Comparison of ENCODE assay signal across 8 cellular contexts in the genomic region with DNA sequence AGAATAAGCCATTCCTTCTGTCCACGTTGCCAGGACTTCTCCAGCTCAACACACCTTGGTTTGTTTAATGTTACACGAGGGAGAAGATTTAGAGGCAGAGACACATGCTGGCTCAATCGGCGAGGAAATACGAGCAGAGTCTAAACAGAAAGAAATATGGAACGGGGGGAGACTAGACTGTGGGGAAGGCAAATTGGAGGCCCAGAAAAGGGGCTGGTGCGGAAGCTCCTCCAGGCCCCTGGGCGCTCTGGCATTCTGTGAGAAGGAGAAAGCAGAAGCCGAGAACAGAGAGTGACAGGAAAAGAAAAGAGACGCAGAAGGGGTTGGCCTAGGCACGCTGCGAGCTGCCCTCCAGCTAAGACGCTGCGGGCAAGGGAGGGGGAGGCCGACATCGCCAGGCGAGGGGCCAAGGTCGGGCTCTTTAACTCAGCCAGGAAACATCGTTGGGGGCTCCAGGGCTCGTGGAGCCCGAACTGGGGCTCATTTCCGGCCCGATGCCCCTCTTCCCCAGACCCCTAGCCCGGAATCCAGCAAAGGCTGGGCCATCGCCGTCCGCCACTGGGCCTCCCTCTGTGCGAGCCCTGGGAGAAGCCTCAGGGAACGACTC. TPM values are rescaled to one million over a fixed set of nuclear protein-coding genes. Genes with fewer than 3 reads are reported as not detected.
DNase-seq lines count a peak whose midpoint lies in the region; ATAC-seq and TF ChIP-seq lines count a peak whose summit lies in the region.

No MANE protein-coding gene starts in this region.

- H3K9ac ChIP-seq in iPS-18a (ENCODE audit: low read length) (no peak overlapping the region), smooth muscle cell (ENCODE audit: low read depth) (no peak overlapping the region)

- H3K36me3 Mint-ChIP-seq in CD4-positive, CD25-positive, alpha-beta regulatory T cell = no peaks in the 10 kb centered on the region
- peaks cover 4 to 9% of the 10 kb centered on the region in 2 donors for H3K36me3 Mint-ChIP-seq in activated T-cell treated with anti-CD3 and anti-CD28 coated beads, Interleukin-2, amount 50 U/mL, for 72 hours (ENCODE audit: insufficient read depth in 2 of 2)

- peak overlapping the region; percentile 87 to 93 (median 88) for H3K4me3 Mint-ChIP-seq in CD4-positive, CD25-positive, alpha-beta regulatory T cell
- peak overlapping the region; percentile 90 for H3K4me3 Mint-ChIP-seq in activated T-cell treated with anti-CD3 and anti-CD28 coated beads, Interleukin-2, amount 50 U/mL, for 72 hours

- peak overlapping the region; percentile 82 for H3K4me3 ChIP-seq in CD4-positive, CD25-positive, alpha-beta regulatory T cell (ENCODE audit: low read depth, low read length)
- peak overlapping the region; percentile 69 for H3K4me3 ChIP-seq in iPS-18a (ENCODE audit: low read length)
- peak overlapping the region; percentile 61 for H3K4me3 ChIP-seq in smooth muscle cell

- peaks cover 47% of the 10 kb centered on the region for H3K4me1 ChIP-seq in CD4-positive, CD25-positive, alpha-beta regulatory T cell (ENCODE audit: control insufficient read depth, insufficient read depth, low read length, poor library complexity, severe bottlenecking)
- peaks cover 19% of the 10 kb centered on the region for H3K4me1 ChIP-seq in iPS-18a (ENCODE audit: control insufficient read depth, low read depth, low read length)
- peaks cover 56% of the 10 kb centered on the region for H3K4me1 ChIP-seq in smooth muscle cell (ENCODE audit: low read depth)

- H3K4me2 ChIP-seq in smooth muscle cell = peak overlapping the region; percentile 97

- 2% methylated on average over 29 of the region's 29 CpGs for WGBS in smooth muscle cell (ENCODE audit: low lambda C conversion rate)

- no peaks in the 10 kb centered on the region for H3K79me2 ChIP-seq in smooth muscle cell (ENCODE audit: low read depth)

- peak overlapping the region; percentile 96 for H2AFZ ChIP-seq in smooth muscle cell (ENCODE audit: low read depth)

- H3K27me3 Mint-ChIP-seq in CD4-positive, CD25-positive, alpha-beta regulatory T cell = peaks cover 91% of the 10 kb centered on the region
- peaks cover 77% of the 10 kb centered on the region for H3K27me3 Mint-ChIP-seq in activated T-cell treated with anti-CD3 and anti-CD28 coated beads, Interleukin-2, amount 50 U/mL, for 72 hours (ENCODE audit: low read depth)

- H3K4me1 Mint-ChIP-seq in CD4-positive, CD25-positive, alpha-beta regulatory T cell = peaks cover 12 to 45% (median 22%) of the 10 kb centered on the region in 4 donors
- H3K4me1 Mint-ChIP-seq in activated T-cell treated with anti-CD3 and anti-CD28 coated beads, Interleukin-2, amount 50 U/mL, for 72 hours (ENCODE audit: low read depth) = peaks cover 27% of the 10 kb centered on the region

- no peak for TF ChIP-seq POLR2A in erythroblast (IDR thresholded peaks at IDR 0.05; ENCODE audit: low read length)

- peak overlapping the region; percentile 42 to 92 (median 51) for H3K27ac Mint-ChIP-seq in CD4-positive, CD25-positive, alpha-beta regulatory T cell
- H3K27ac Mint-ChIP-seq in activated T-cell treated with anti-CD3 and anti-CD28 coated beads, Interleukin-2, amount 50 U/mL, for 72 hours = peak overlapping the region; percentile 64

- H3K9me3 ChIP-seq in CD4-positive, CD25-positive, alpha-beta regulatory T cell (ENCODE audit: control insufficient read depth in 2 of 2, low read length in 2 of 2) = peaks cover 2 to 5% of the 10 kb centered on the region in 2 experiments
- H3K9me3 ChIP-seq in iPS-18a (ENCODE audit: control insufficient read depth, low read depth, low read length) = no peaks in the 10 kb centered on the region
- H3K9me3 ChIP-seq in smooth muscle cell (replicated peaks; ENCODE audit: low read depth) = no peaks in the 10 kb centered on the region

- no peak for DNase-seq in CD4-positive, CD25-positive, alpha-beta regulatory T cell
- peak in 1 of 2 donors; percentile 34 for DNase-seq in activated T-cell treated with anti-CD3 and anti-CD28 coated beads, Interleukin-2, amount 50 U/mL, for 72 hours
- DNase-seq in smooth muscle cell (lab: John Stamatoyannopoulos, UW; ENCODE audit: unreplicated experiment) (no peak), erythroblast (lab: John Stamatoyannopoulos, UW) (no peak), NCI-H510A (lab: John Stamatoyannopoulos, UW) (no peak), NCI-H2107 treated with DMSO at 0.1 percent for 48 hours (lab: John Stamatoyannopoulos, UW; ENCODE audit: unreplicated experiment) (no peak)

- no peak overlapping the region for H3K27ac ChIP-seq in CD4-positive, CD25-positive, alpha-beta regulatory T cell (ENCODE audit: insufficient read depth, low read length, poor library complexity, severe bottlenecking)
- no peak overlapping the region for H3K27ac ChIP-seq in iPS-18a (ENCODE audit: low read length)
- H3K27ac ChIP-seq in smooth muscle cell (ENCODE audit: low read depth) = no peak overlapping the region

- peaks cover 7% of the 10 kb centered on the region for H4K20me1 ChIP-seq in smooth muscle cell (ENCODE audit: low read depth)

- H3K9me3 Mint-ChIP-seq in CD4-positive, CD25-positive, alpha-beta regulatory T cell = peaks cover 0 to 5% (median 2%) of the 10 kb centered on the region in 7 donors
- H3K9me3 Mint-ChIP-seq in activated T-cell treated with anti-CD3 and anti-CD28 coated beads, Interleukin-2, amount 50 U/mL, for 72 hours = no peaks in the 10 kb centered on the region

- no peaks in the 10 kb centered on the region for H3F3A ChIP-seq in smooth muscle cell (ENCODE audit: low read depth)

- H3K36me3 ChIP-seq in CD4-positive, CD25-positive, alpha-beta regulatory T cell (ENCODE audit: control insufficient read depth, insufficient read depth, low read length) = no peaks in the 10 kb centered on the region
- no peaks in the 10 kb centered on the region for H3K36me3 ChIP-seq in iPS-18a (ENCODE audit: control insufficient read depth, low read depth, low read length)
- H3K36me3 ChIP-seq in smooth muscle cell (ENCODE audit: low read depth) = no peaks in the 10 kb centered on the region

- peaks cover 48% of the 10 kb centered on the region for H3K27me3 ChIP-seq in CD4-positive, CD25-positive, alpha-beta regulatory T cell (ENCODE audit: control insufficient read depth, insufficient read depth, low read length)
- H3K27me3 ChIP-seq in iPS-18a (ENCODE audit: control insufficient read depth, insufficient read depth, low read length) (peaks cover 99% of the 10 kb centered on the region), smooth muscle cell (ENCODE audit: low read depth) (peaks cover 100% of the 10 kb centered on the region)

- no peak for TF ChIP-seq CTCF in smooth muscle cell (IDR thresholded peaks at IDR 0.05; ENCODE audit: borderline replicate concordance, insufficient read depth, poor library complexity, severe bottlenecking)

- ATAC-seq in CD4-positive, CD25-positive, alpha-beta regulatory T cell (ENCODE audit: low read depth in 2 of 2) = peak; percentile 15 to 34
- ATAC-seq in HG02571 (IDR thresholded peaks at IDR 0.05; ENCODE audit: unreplicated experiment) = peak; percentile 7
- ATAC-seq in activated T-cell treated with anti-CD3 and anti-CD28 coated beads, Interleukin-2, amount 50 U/mL, for 72 hours (replicated peaks in 1 of 2) = peak; percentile 38 to 41

RNA-seq across cellular contexts. Expression of gene PAX5, which starts 3.2 kb away (rescaled TPM):
- 0.94 TPM for total RNA-seq in CD4-positive, CD25-positive, alpha-beta regulatory T cell
- polyA plus RNA-seq in CD4-positive, CD25-positive, alpha-beta regulatory T cell = under 1 TPM in 2 of 4 donors, not detected in 2; 0.02 to 0.15 TPM
- 1 to 10 TPM; 2.2 TPM for total RNA-seq in activated T-cell treated with anti-CD3 and anti-CD28 coated beads, Interleukin-2, amount 50 U/mL, for 72 hours
- total RNA-seq in smooth muscle cell = under 0.01 and 0.09 TPM in 2 replicates
- not detected in 2 replicates for polyA plus RNA-seq in smooth muscle cell
